8 cellular contexts compared by ENCODE assay signal in genomic region chr1:44594871-44595735, GRCh38.
DNase-seq lines count a peak whose midpoint lies in the region; ATAC-seq and TF ChIP-seq lines count a peak whose summit lies in the region.

No MANE protein-coding gene starts in this region.

- H3K27me3 ChIP-seq in Karpas-422 (ENCODE audit: low read length) (no peaks in the 10 kb centered on the region), psoas muscle (ENCODE audit: insufficient read depth in 3 of 3, low read length in 2 of 3) (peaks cover 0 to 7% (median 2%) of the 10 kb centered on the region in 3 donors), uterus (no peaks in the 10 kb centered on the region)

- H3K36me3 Mint-ChIP-seq in activated naive CD4-positive, alpha-beta T cell treated with anti-CD3 and anti-CD28 coated beads, Interleukin-2, amount 10 ng/mL, durations not matched to agents 7 days and 5 days = no peaks in the 10 kb centered on the region

- H3K27ac Mint-ChIP-seq in activated naive CD4-positive, alpha-beta T cell treated with anti-CD3 and anti-CD28 coated beads, Interleukin-2, amount 10 ng/mL, durations not matched to agents 7 days and 5 days = no peak overlapping the region

- no peaks in the 10 kb centered on the region for H3K9me2 ChIP-seq in Karpas-422 (replicated peaks; ENCODE audit: insufficient read depth, low read length)

- H3K79me2 ChIP-seq in Karpas-422 (ENCODE audit: low read length) = no peaks in the 10 kb centered on the region

- H3K4me1 Mint-ChIP-seq in activated naive CD4-positive, alpha-beta T cell treated with anti-CD3 and anti-CD28 coated beads, Interleukin-2, amount 10 ng/mL, durations not matched to agents 7 days and 5 days = no peaks in the 10 kb centered on the region

- H3K9ac ChIP-seq in Karpas-422 (ENCODE audit: low read length) = no peak overlapping the region

- no peak overlapping the region for H2AFZ ChIP-seq in Karpas-422 (ENCODE audit: low read length)

- H3K36me3 ChIP-seq in Karpas-422 (ENCODE audit: insufficient read depth, low read length) = no peaks in the 10 kb centered on the region
- no peaks in the 10 kb centered on the region for H3K36me3 ChIP-seq in psoas muscle (ENCODE audit: insufficient read depth in 1 of 2, low read depth in 1 of 2)
- no peaks in the 10 kb centered on the region for H3K36me3 ChIP-seq in uterus

- H3K4me3 Mint-ChIP-seq in activated naive CD4-positive, alpha-beta T cell treated with anti-CD3 and anti-CD28 coated beads, Interleukin-2, amount 10 ng/mL, durations not matched to agents 7 days and 5 days = no peak overlapping the region

- ATAC-seq in psoas muscle = peak; percentile 88 to 98 (median 92)

- no peak for TF ChIP-seq POLR2A in uterus (IDR thresholded peaks at IDR 0.05)

- H3K27ac ChIP-seq in Karpas-422 (ENCODE audit: low read length) (no peak overlapping the region), psoas muscle (no peak overlapping the region), uterus (no peak overlapping the region)

- intact Hi-C loops in cardiac septum (cut with DNase I) (loop anchor here (2.0 kb wide), 2 partner anchors 216 to 376 kb away; no protein-coding TSS in a partner anchor), psoas muscle (cut with DNase I) (loop anchor here (1.0 to 10.0 kb wide), 5 partner anchors 216 to 590 kb away; no protein-coding TSS in a partner anchor), uterus (cut with DNase I; ENCODE audit: low total_unique reads) (no loop called here)

- H3K4me1 ChIP-seq in Karpas-422 (ENCODE audit: low read length) = 0 out of 2 replicates have a peak, but pooled peaks cover 2% of the 10 kb centered on the region
- H3K4me1 ChIP-seq in psoas muscle = no peaks in the 10 kb centered on the region
- H3K4me1 ChIP-seq in uterus = no peaks in the 10 kb centered on the region

- peak; percentile 65 for DNase-seq in NK-92 treated with Interleukin-12 subunit alpha and Interleukin-12 subunit beta, amount 100 ng/mL, for 24 hours (lab: John Stamatoyannopoulos, UW)
- DNase-seq in NK-92 (lab: John Stamatoyannopoulos, UW; ENCODE audit: unreplicated experiment) (no peak), Karpas-422 (peak; percentile 92), SKM-1 (lab: John Stamatoyannopoulos, UW; ENCODE audit: unreplicated experiment) (peak; percentile 20), cardiac septum (ENCODE audit: low spot score) (peak; percentile 93), psoas muscle (peak; percentile 79 to 90), uterus (peak; percentile 66 to 76)
- DNase-seq in activated naive CD4-positive, alpha-beta T cell treated with anti-CD3 and anti-CD28 coated beads, Interleukin-2, amount 10 ng/mL, durations not matched to agents 7 days and 5 days = peak; percentile 84

- no peak overlapping the region for H3K4me2 ChIP-seq in Karpas-422 (ENCODE audit: low read depth, low read length, poor library complexity, severe bottlenecking)

- H3K27me3 Mint-ChIP-seq in activated naive CD4-positive, alpha-beta T cell treated with anti-CD3 and anti-CD28 coated beads, Interleukin-2, amount 10 ng/mL, durations not matched to agents 7 days and 5 days = peaks cover 16% of the 10 kb centered on the region

- H3K9me3 ChIP-seq in Karpas-422 (ENCODE audit: low read length) = no peaks in the 10 kb centered on the region
- no peaks in the 10 kb centered on the region for H3K9me3 ChIP-seq in psoas muscle
- no peaks in the 10 kb centered on the region for H3K9me3 ChIP-seq in uterus

- 18 to 19% (median 18%) methylated on average over 14 of the region's 14 CpGs for WGBS in psoas muscle, 3 donors

- peak; percentile 95 for TF ChIP-seq CTCF in psoas muscle (IDR thresholded peaks at IDR 0.05)
- TF ChIP-seq CTCF in uterus (IDR thresholded peaks at IDR 0.05) = peak; percentile 90 to 94 (median 92)

- CTCF ChIA-PET in activated naive CD4-positive, alpha-beta T cell treated with anti-CD3 and anti-CD28 coated beads, Interleukin-2, amount 10 ng/mL, durations not matched to agents 7 days and 5 days (lab: Charles Lee) = interaction anchor here (0.7 to 4.5 kb wide), 20 partner anchors 11 to 590 kb away, joined by 3 to 26 read pairs (median 4); no protein-coding TSS in a partner anchor

- H3K4me3 ChIP-seq in Karpas-422 (ENCODE audit: low read length) (no peak overlapping the region), psoas muscle (no peak overlapping the region), uterus (no peak overlapping the region)

- no peaks in the 10 kb centered on the region for H4K20me1 ChIP-seq in Karpas-422 (ENCODE audit: insufficient read depth, low read depth, low read length)

- H3K9me3 Mint-ChIP-seq in activated naive CD4-positive, alpha-beta T cell treated with anti-CD3 and anti-CD28 coated beads, Interleukin-2, amount 10 ng/mL, durations not matched to agents 7 days and 5 days = no peaks in the 10 kb centered on the region
